Comparison of ENCODE assay signal across 1 cellular context in genomic region chr1:1462318-1462966, GRCh38.
TF ChIP-seq lines count a peak whose summit lies in the region.

No MANE protein-coding gene starts in this region.

TF ChIP-seq in GM23338, 12 proteins besides CTCF, POLR2A, EP300 and RAD21 (continued from another document):
- TF ChIP-seq REST (IDR thresholded peaks at IDR 0.05; ENCODE audit: unreplicated experiment), result no peak
- no peak for TF ChIP-seq EZH2phosphoT487 (IDR thresholded peaks at IDR 0.05; ENCODE audit: unreplicated experiment)
- no peak for TF ChIP-seq ZNF114 (CRISPR knock-in tag; IDR thresholded peaks at IDR 0.05)
- TF ChIP-seq JUNB (IDR thresholded peaks at IDR 0.05; ENCODE audit: unreplicated experiment), result no peak
- TF ChIP-seq ETS1 (IDR thresholded peaks at IDR 0.05), result no peak
- TF ChIP-seq ZNF462 (CRISPR knock-in tag; IDR thresholded peaks at IDR 0.05), result no peak
